Comparison of ENCODE assay signal across 9 cellular contexts in the genomic region with DNA sequence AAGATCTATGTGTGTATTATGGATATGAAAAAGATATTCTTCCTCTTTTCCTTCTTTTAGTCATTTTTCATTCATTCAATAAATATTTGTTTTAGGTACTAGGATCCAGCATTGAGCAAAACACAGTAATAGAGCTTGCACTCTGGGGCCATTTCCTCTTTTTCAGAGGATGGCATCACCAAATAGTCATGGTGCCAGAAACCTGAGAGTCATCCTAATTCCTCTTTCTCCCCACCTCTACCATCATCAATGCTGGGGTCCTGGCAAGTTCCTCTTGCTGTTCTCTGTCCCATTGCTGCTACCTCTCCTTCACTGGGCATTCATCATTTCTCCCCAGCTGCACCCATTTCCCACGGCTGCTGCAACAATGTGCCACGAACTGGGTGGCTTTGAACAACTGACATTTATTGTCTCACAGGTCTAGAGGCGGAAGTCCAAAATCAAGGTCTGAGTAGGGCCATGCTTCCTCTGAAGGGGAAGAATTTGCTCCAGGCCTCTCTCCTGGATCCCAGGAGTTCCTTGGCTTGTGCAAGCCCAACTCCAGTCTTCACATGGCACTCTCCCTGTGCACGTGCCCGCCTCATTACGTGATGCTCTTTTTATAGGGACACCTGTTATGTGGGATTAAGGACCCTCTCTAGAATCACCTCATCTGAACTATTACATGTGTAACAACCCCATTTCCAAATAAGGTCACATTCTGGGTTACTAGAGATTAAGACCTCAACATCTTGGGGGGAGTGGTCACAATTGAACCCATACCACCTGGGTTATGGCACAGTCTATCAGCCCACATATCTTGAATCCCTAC. TPM values are rescaled to one million over a fixed set of nuclear protein-coding genes. Genes with fewer than 3 reads are reported as not detected.
DNase-seq lines count a peak whose midpoint lies in the region; ATAC-seq and TF ChIP-seq lines count a peak whose summit lies in the region.
"Had no signal": no experiment of that assay in that cellular context is flagged by ENCODE, and none has a peak within 500 bp of the region (broad histone marks: within the 10 kb centered on the region; RNA-seq: fewer than 3 reads in every experiment).

No MANE protein-coding gene starts in this region.

- H3K27ac ChIP-seq in GM23338 (ENCODE audit: low read depth) (no peak overlapping the region), foreskin keratinocyte (no peak overlapping the region)

- H3K4me3 Mint-ChIP-seq in GM23338, result no peak overlapping the region
- H3K4me3 Mint-ChIP-seq: activated CD4-positive, alpha-beta T cell treated with anti-CD3 and anti-CD28 coated beads, Interleukin-2, amount 10 ng/mL, durations not matched to agents 24 days and 14 days had no signal

- no peaks in the 10 kb centered on the region for H3K4me1 ChIP-seq in GM23338 (ENCODE audit: insufficient read depth)
- H3K4me1 ChIP-seq in foreskin keratinocyte, result peaks cover 24% of the 10 kb centered on the region

- TF ChIP-seq CTCF in GM23338 (conservative IDR thresholded peaks at IDR 0.05; ENCODE audit: low read depth in 2 of 2), result no peak
- TF ChIP-seq CTCF in foreskin keratinocyte (conservative IDR thresholded peaks at IDR 0.05), result no peak

- H3K27me3 Mint-ChIP-seq in GM23338 (ENCODE audit: insufficient read depth, low read depth, poor library complexity), result peaks cover 8% of the 10 kb centered on the region

- DNase-seq in CD1c-positive myeloid dendritic cell (ENCODE audit: extremely low spot score) (peak; percentile 92), GM23338 (ENCODE audit: low spot score) (no peak), NOMO-1 treated with dmso at 0.1 percent for 144 hours (lab: John Stamatoyannopoulos, UW; ENCODE audit: unreplicated experiment) (peak; percentile 83), medulla oblongata (ENCODE audit: extremely low spot score) (peak; percentile 61), foreskin keratinocyte (no peak), NCI-H146 treated with DMSO at 0.1 percent for 48 hours (lab: John Stamatoyannopoulos, UW; ENCODE audit: unreplicated experiment) (no peak), KG1 (lab: John Stamatoyannopoulos, UW) (no peak), mesenteric fat pad (ENCODE audit: low spot score) (no peak)
- DNase-seq: activated CD4-positive, alpha-beta T cell treated with anti-CD3 and anti-CD28 coated beads, Interleukin-2, amount 10 ng/mL, durations not matched to agents 24 days and 14 days had no signal

- H3K36me3 ChIP-seq in GM23338 (ENCODE audit: insufficient read depth), result no peaks in the 10 kb centered on the region

- no peaks in the 10 kb centered on the region for H4K20me1 ChIP-seq in GM23338 (replicated peaks; ENCODE audit: insufficient read depth)

- H3K4me1 Mint-ChIP-seq in GM23338, result 0 out of 3 replicates have a peak, but pooled peaks cover 6% of the 10 kb centered on the region

- no peak overlapping the region for H3K4me2 ChIP-seq in GM23338

- H3F3A ChIP-seq in GM23338 (replicated peaks; ENCODE audit: low read depth), result no peaks in the 10 kb centered on the region

- H3K9me3 Mint-ChIP-seq in GM23338, result no peaks in the 10 kb centered on the region; the same call in 2 of the 3 replicates

- H3K9me2 ChIP-seq in GM23338 (ENCODE audit: insufficient read depth), result no peaks in the 10 kb centered on the region

- H3K27me3 ChIP-seq in GM23338 (ENCODE audit: insufficient read depth) (peaks cover 8% of the 10 kb centered on the region; the same call in 1 of the 2 replicates), foreskin keratinocyte (no peaks in the 10 kb centered on the region)

- peak overlapping the region; percentile 32; the same call in 1 of the 2 replicates for H2AFZ ChIP-seq in GM23338

- H3K79me2 ChIP-seq in GM23338 (replicated peaks; ENCODE audit: insufficient read depth), result no peaks in the 10 kb centered on the region

- H3K27ac Mint-ChIP-seq in GM23338, result no peak overlapping the region
- H3K27ac Mint-ChIP-seq: activated CD4-positive, alpha-beta T cell treated with anti-CD3 and anti-CD28 coated beads, Interleukin-2, amount 10 ng/mL, durations not matched to agents 24 days and 14 days had no signal

- ATAC-seq in GM23338 (no peak), foreskin keratinocyte (no peak)

- no peak overlapping the region for H3K4me3 ChIP-seq in GM23338

- no peaks in the 10 kb centered on the region for H3K36me3 Mint-ChIP-seq in GM23338 (ENCODE audit: low read depth)

TF ChIP-seq in GM23338, 12 proteins besides CTCF, POLR2A, EP300 and RAD21:
- TF ChIP-seq JUNB (IDR thresholded peaks at IDR 0.05; ENCODE audit: unreplicated experiment) (no peak), POLR2AphosphoS5 (IDR thresholded peaks at IDR 0.05; ENCODE audit: low read depth) (no peak), CREB1 (CRISPR knock-in tag; IDR thresholded peaks at IDR 0.05; ENCODE audit: low read depth) (no peak), STAT1 (IDR thresholded peaks at IDR 0.05; ENCODE audit: unreplicated experiment) (no peak), ETS1 (IDR thresholded peaks at IDR 0.05) (no peak), ZNF114 (CRISPR knock-in tag; IDR thresholded peaks at IDR 0.05) (no peak), ZNF462 (CRISPR knock-in tag; IDR thresholded peaks at IDR 0.05) (no peak), ZNF331 (CRISPR knock-in tag; IDR thresholded peaks at IDR 0.05; ENCODE audit: low read depth) (no peak), EZH2phosphoT487 (IDR thresholded peaks at IDR 0.05; ENCODE audit: unreplicated experiment) (no peak), EZH2 (IDR thresholded peaks at IDR 0.05; ENCODE audit: low read depth, unreplicated experiment) (no peak)

RNA-seq across cellular contexts. Expression of gene IGF2R, which starts 9.5 kb away (rescaled TPM):
- 76.4 and 80.4 TPM in 2 replicates for total RNA-seq in GM23338 (2014; rRNA removed; shearing (Covaris generic))
- 11.7 and 12.5 TPM in 2 replicates for polyA plus RNA-seq in GM23338 (2016; fragmentation: Nextera tagmentation; extraction: Ambion mirVana)
- total RNA-seq in foreskin keratinocyte, result 65.6 and 66.5 TPM in 2 replicates
- polyA plus RNA-seq in foreskin keratinocyte, result 15.9 and 21.2 TPM in 2 replicates
- 111 TPM for total RNA-seq in mesenteric fat pad

Comparison
In these comparisons a context has a peak if more than half of its experiments do, and no peak if none do; other contexts are left out.
1. DNase-seq: peak in CD1c-positive myeloid dendritic cell (single experiment), NOMO-1 treated with dmso at 0.1 percent for 144 hours (single experiment) and medulla oblongata (single experiment); none in GM23338 (single experiment), foreskin keratinocyte (0 of 2), NCI-H146 treated with DMSO at 0.1 percent for 48 hours (single experiment), KG1 (single experiment) and mesenteric fat pad (single experiment).